Comparison of ENCODE assay signal across 10 cellular contexts in genomic region chr4:9994246-9994847, GRCh38. TPM values are rescaled to one million over a fixed set of nuclear protein-coding genes. Genes with fewer than 3 reads are reported as not detected.
A peak's percentile ranks its signal among the peaks of the same experiment; 100 is the strongest.
DNase-seq lines count a peak whose midpoint lies in the region; ATAC-seq and TF ChIP-seq lines count a peak whose summit lies in the region.
"Had no signal": no experiment of that assay in that cellular context is flagged by ENCODE, and none has a peak within 500 bp of the region (broad histone marks: within the 10 kb centered on the region; RNA-seq: fewer than 3 reads in every experiment).

No MANE protein-coding gene starts in this region.

- H3K4me3 ChIP-seq in colonic mucosa: no peak overlapping the region

- no peaks in the 10 kb centered on the region for H3K36me3 ChIP-seq in colonic mucosa
- H3K36me3 ChIP-seq: neutrophil had no signal

- peak overlapping the region; percentile 58 for H3K27ac ChIP-seq in colonic mucosa
- H3K27ac ChIP-seq: neutrophil had no signal

- peak; percentile 81 for ATAC-seq in GM18870 (IDR thresholded peaks at IDR 0.05; ENCODE audit: unreplicated experiment)
- ATAC-seq in GM21423 (IDR thresholded peaks at IDR 0.05; ENCODE audit: unreplicated experiment): peak; percentile 48
- ATAC-seq in HG03196 (IDR thresholded peaks at IDR 0.05; ENCODE audit: unreplicated experiment): peak; percentile 42

- H3K9ac ChIP-seq in colonic mucosa (ENCODE audit: low read depth in 2 of 2, low read length in 2 of 2): peak overlapping the region in 1 of 2 donors; percentile 53

- DNase-seq in colonic mucosa: peak; percentile 39
- no peak for DNase-seq in NOMO-1 treated with dmso at 0.1 percent for 144 hours (lab: John Stamatoyannopoulos, UW; ENCODE audit: unreplicated experiment)
- DNase-seq in NCI-H345 treated with DMSO at 0.1 percent for 48 hours (lab: John Stamatoyannopoulos, UW; ENCODE audit: unreplicated experiment): no peak
- DNase-seq in HT-29 (ENCODE audit: low spot score): no peak
- DNase-seq: kidney glomerular epithelial cell, NCI-H69 had no signal

- H3K4me1 ChIP-seq in colonic mucosa: peaks cover 8% of the 10 kb centered on the region

- no peaks in the 10 kb centered on the region for H3K27me3 ChIP-seq in colonic mucosa
- H3K27me3 ChIP-seq: neutrophil had no signal

- H3K9me3 ChIP-seq in colonic mucosa: no peaks in the 10 kb centered on the region
- H3K9me3 ChIP-seq: neutrophil had no signal

- intact Hi-C loops in colonic mucosa (cut with DNase I): no loop called here

- no peak for TF ChIP-seq CTCF in colonic mucosa (IDR thresholded peaks at IDR 0.05)

RNA-seq across cellular contexts. Expression of gene SLC2A9, which starts 26.9 kb away (rescaled TPM):
- total RNA-seq in colonic mucosa: 1 to 10 TPM; 4.3 to 6.8 TPM
- 1.8 and 1.9 TPM in 2 replicates for total RNA-seq in HT-29 (2014; rRNA removed; shearing (Covaris generic))
